Comparison of ENCODE assay signal across 1 cellular context in genomic region chr4:176970853-176971252, GRCh38.
TF ChIP-seq lines count a peak whose summit lies in the region.

No MANE protein-coding gene starts in this region.

TF ChIP-seq in H1, 55 proteins besides CTCF, POLR2A, EP300 and RAD21 (continued from another document):
- TF ChIP-seq CHD7 (IDR thresholded peaks at IDR 0.05; ENCODE audit: insufficient replicate concordance, low read length) (no peak), SP4 (IDR thresholded peaks at IDR 0.05; ENCODE audit: low read length) (no peak), KDM1A (IDR thresholded peaks at IDR 0.05; ENCODE audit: borderline replicate concordance, low read length) (no peak), ATF3 (IDR thresholded peaks at IDR 0.05; ENCODE audit: insufficient read depth, low read depth, low read length) (no peak), E2F6 (IDR thresholded peaks at IDR 0.05) (no peak)
